In genomic region chr2:3805120-3805519, GRCh38 we compare ENCODE assay signal across 10 cellular contexts.
A peak's percentile ranks its signal among the peaks of the same experiment; 100 is the strongest.
DNase-seq lines count a peak whose midpoint lies in the region; ATAC-seq and TF ChIP-seq lines count a peak whose summit lies in the region.
"Had no signal": no experiment of that assay in that cellular context is flagged by ENCODE, and none has a peak within 500 bp of the region (broad histone marks: within the 10 kb centered on the region; RNA-seq: fewer than 3 reads in every experiment).

No MANE protein-coding gene starts in this region.

- H3K27ac Mint-ChIP-seq in progenitor cell of endocrine pancreas = no peak overlapping the region
- H3K27ac Mint-ChIP-seq: naive thymus-derived CD8-positive, alpha-beta T cell had no signal

- ATAC-seq in GM21515 (IDR thresholded peaks at IDR 0.05; ENCODE audit: unreplicated experiment) = no peak
- ATAC-seq: naive thymus-derived CD8-positive, alpha-beta T cell had no signal

- TF ChIP-seq CTCF in progenitor cell of endocrine pancreas (IDR thresholded peaks at IDR 0.05; ENCODE audit: unreplicated experiment) = peak; percentile 70

- H3K36me3 Mint-ChIP-seq in progenitor cell of endocrine pancreas (ENCODE audit: insufficient read depth) = no peaks in the 10 kb centered on the region

- no peaks in the 10 kb centered on the region for H3K9me3 Mint-ChIP-seq in progenitor cell of endocrine pancreas (ENCODE audit: low read depth)

- no peaks in the 10 kb centered on the region for H3K4me1 Mint-ChIP-seq in progenitor cell of endocrine pancreas (ENCODE audit: low read depth)
- H3K4me1 Mint-ChIP-seq: naive thymus-derived CD8-positive, alpha-beta T cell had no signal

- peak; percentile 1 for DNase-seq in NCI-H510A treated with DMSO at 0.1 percent for 48 hours (lab: John Stamatoyannopoulos, UW)
- no peak for DNase-seq in NCI-H510A (lab: John Stamatoyannopoulos, UW)
- peak; percentile 64 for DNase-seq in NCI-H1694 (lab: John Stamatoyannopoulos, UW)
- peak; percentile 64 for DNase-seq in ecto neural progenitor cell (ENCODE audit: low spot score)
- DNase-seq in progenitor cell of endocrine pancreas (ENCODE audit: low spot score, unreplicated experiment) = no peak
- DNase-seq in GM19240 (ENCODE audit: insufficient read length, low spot score) = no peak
- DNase-seq in NCI-H2196 (lab: John Stamatoyannopoulos, UW; ENCODE audit: unreplicated experiment) = no peak
- DNase-seq: naive thymus-derived CD8-positive, alpha-beta T cell; Peyer's patch had no signal

- peaks cover 20% of the 10 kb centered on the region for H3K27me3 Mint-ChIP-seq in progenitor cell of endocrine pancreas

- H3K4me3 Mint-ChIP-seq in progenitor cell of endocrine pancreas (ENCODE audit: low read depth) = no peak overlapping the region
- H3K4me3 Mint-ChIP-seq: naive thymus-derived CD8-positive, alpha-beta T cell had no signal

Comparison
In these comparisons a context has a peak if more than half of its experiments do, and no peak if none do; other contexts are left out.
1. DNase-seq: peak in NCI-H510A treated with DMSO at 0.1 percent for 48 hours (single experiment), NCI-H1694 (single experiment) and ecto neural progenitor cell (single experiment); none in NCI-H510A (single experiment), progenitor cell of endocrine pancreas (single experiment), GM19240 (single experiment) and NCI-H2196 (single experiment).